In the genomic region with DNA sequence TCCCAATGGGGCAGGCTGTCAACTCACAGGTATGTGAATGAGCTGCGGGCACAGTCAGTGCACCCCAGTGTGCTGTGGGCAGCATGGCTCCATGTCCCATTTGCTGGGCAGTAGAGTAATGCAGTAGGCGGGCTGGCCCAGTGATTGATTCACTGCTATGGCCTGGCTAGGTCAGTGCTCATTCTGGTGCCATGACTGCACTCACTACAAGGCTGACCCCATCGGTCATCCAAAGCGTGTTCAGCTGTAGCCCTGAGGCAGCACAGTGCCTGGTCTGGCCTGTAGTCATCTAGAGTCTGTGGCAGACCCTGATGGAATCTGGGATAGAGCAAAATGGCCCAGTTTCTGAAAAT, we compare ENCODE assay signal across 3 cellular contexts.
TF ChIP-seq lines count a peak whose summit lies in the region.

No MANE protein-coding gene starts in this region.

TF ChIP-seq in HepG2, 621 proteins besides CTCF, POLR2A, EP300 and RAD21:
- no peak for TF ChIP-seq AKAP8 (CRISPR knock-in tag; IDR thresholded peaks at IDR 0.05)
- TF ChIP-seq, protein P1, sequence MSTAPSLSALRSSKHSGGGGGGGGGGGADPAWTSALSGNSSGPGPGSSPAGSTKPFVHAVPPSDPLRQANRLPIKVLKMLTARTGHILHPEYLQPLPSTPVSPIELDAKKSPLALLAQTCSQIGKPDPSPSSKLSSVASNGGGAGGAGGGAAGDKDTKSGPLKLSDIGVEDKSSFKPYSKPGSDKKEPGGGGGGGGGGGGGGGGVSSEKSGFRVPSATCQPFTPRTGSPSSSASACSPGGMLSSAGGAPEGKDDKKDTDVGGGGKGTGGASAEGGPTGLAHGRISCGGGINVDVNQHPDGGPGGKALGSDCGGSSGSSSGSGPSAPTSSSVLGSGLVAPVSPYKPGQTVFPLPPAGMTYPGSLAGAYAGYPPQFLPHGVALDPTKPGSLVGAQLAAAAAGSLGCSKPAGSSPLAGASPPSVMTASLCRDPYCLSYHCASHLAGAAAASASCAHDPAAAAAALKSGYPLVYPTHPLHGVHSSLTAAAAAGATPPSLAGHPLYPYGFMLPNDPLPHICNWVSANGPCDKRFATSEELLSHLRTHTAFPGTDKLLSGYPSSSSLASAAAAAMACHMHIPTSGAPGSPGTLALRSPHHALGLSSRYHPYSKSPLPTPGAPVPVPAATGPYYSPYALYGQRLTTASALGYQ (CRISPR knock-in tag; IDR thresholded peaks at IDR 0.05): no peak
- no peak for TF ChIP-seq ZNF12 (CRISPR knock-in tag; IDR thresholded peaks at IDR 0.05)
- TF ChIP-seq, protein P2, sequence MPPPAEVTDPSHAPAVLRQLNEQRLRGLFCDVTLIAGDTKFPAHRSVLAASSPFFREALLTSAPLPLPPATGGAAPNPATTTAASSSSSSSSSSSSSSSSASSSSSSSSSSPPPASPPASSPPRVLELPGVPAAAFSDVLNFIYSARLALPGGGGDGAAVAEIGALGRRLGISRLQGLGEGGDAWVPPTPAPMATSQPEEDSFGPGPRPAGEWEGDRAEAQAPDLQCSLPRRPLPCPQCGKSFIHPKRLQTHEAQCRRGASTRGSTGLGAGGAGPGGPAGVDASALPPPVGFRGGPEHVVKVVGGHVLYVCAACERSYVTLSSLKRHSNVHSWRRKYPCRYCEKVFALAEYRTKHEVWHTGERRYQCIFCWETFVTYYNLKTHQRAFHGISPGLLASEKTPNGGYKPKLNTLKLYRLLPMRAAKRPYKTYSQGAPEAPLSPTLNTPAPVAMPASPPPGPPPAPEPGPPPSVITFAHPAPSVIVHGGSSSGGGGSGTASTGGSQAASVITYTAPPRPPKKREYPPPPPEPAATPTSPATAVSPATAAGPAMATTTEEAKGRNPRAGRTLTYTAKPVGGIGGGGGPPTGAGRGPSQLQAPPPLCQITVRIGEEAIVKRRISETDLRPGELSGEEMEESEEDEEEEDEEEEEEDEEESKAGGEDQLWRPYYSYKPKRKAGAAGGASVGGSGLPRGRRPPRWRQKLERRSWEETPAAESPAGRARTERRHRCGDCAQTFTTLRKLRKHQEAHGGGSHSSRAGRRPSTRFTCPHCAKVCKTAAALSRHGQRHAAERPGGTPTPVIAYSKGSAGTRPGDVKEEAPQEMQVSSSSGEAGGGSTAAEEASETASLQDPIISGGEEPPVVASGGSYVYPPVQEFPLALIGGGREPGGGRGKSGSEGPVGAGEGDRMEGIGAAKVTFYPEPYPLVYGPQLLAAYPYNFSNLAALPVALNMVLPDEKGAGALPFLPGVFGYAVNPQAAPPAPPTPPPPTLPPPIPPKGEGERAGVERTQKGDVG (CRISPR knock-in tag; IDR thresholded peaks at IDR 0.05; ENCODE audit: borderline replicate concordance): no peak
- TF ChIP-seq NFIB (CRISPR knock-in tag; IDR thresholded peaks at IDR 0.05; ENCODE audit: borderline replicate concordance): no peak
- TF ChIP-seq, protein P3, sequence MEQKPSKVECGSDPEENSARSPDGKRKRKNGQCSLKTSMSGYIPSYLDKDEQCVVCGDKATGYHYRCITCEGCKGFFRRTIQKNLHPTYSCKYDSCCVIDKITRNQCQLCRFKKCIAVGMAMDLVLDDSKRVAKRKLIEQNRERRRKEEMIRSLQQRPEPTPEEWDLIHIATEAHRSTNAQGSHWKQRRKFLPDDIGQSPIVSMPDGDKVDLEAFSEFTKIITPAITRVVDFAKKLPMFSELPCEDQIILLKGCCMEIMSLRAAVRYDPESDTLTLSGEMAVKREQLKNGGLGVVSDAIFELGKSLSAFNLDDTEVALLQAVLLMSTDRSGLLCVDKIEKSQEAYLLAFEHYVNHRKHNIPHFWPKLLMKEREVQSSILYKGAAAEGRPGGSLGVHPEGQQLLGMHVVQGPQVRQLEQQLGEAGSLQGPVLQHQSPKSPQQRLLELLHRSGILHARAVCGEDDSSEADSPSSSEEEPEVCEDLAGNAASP (CRISPR knock-in tag; IDR thresholded peaks at IDR 0.05; ENCODE audit: borderline replicate concordance): no peak
- TF ChIP-seq YEATS2 (CRISPR knock-in tag; IDR thresholded peaks at IDR 0.05; ENCODE audit: borderline replicate concordance): no peak
- TF ChIP-seq, protein P4, sequence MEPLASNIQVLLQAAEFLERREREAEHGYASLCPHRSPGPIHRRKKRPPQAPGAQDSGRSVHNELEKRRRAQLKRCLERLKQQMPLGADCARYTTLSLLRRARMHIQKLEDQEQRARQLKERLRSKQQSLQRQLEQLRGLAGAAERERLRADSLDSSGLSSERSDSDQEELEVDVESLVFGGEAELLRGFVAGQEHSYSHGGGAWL (CRISPR knock-in tag; IDR thresholded peaks at IDR 0.05): no peak
TF ChIP-seq in HepG2: peak in this region for 0.

TF ChIP-seq in K562, 482 proteins besides CTCF, POLR2A, EP300 and RAD21:
- TF ChIP-seq, protein P5, sequence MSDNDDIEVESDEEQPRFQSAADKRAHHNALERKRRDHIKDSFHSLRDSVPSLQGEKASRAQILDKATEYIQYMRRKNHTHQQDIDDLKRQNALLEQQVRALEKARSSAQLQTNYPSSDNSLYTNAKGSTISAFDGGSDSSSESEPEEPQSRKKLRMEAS (CRISPR knock-in tag; IDR thresholded peaks at IDR 0.05): 0 out of 2 replicates have a peak, but pooled peaks have one; percentile 15
- TF ChIP-seq, protein P6, sequence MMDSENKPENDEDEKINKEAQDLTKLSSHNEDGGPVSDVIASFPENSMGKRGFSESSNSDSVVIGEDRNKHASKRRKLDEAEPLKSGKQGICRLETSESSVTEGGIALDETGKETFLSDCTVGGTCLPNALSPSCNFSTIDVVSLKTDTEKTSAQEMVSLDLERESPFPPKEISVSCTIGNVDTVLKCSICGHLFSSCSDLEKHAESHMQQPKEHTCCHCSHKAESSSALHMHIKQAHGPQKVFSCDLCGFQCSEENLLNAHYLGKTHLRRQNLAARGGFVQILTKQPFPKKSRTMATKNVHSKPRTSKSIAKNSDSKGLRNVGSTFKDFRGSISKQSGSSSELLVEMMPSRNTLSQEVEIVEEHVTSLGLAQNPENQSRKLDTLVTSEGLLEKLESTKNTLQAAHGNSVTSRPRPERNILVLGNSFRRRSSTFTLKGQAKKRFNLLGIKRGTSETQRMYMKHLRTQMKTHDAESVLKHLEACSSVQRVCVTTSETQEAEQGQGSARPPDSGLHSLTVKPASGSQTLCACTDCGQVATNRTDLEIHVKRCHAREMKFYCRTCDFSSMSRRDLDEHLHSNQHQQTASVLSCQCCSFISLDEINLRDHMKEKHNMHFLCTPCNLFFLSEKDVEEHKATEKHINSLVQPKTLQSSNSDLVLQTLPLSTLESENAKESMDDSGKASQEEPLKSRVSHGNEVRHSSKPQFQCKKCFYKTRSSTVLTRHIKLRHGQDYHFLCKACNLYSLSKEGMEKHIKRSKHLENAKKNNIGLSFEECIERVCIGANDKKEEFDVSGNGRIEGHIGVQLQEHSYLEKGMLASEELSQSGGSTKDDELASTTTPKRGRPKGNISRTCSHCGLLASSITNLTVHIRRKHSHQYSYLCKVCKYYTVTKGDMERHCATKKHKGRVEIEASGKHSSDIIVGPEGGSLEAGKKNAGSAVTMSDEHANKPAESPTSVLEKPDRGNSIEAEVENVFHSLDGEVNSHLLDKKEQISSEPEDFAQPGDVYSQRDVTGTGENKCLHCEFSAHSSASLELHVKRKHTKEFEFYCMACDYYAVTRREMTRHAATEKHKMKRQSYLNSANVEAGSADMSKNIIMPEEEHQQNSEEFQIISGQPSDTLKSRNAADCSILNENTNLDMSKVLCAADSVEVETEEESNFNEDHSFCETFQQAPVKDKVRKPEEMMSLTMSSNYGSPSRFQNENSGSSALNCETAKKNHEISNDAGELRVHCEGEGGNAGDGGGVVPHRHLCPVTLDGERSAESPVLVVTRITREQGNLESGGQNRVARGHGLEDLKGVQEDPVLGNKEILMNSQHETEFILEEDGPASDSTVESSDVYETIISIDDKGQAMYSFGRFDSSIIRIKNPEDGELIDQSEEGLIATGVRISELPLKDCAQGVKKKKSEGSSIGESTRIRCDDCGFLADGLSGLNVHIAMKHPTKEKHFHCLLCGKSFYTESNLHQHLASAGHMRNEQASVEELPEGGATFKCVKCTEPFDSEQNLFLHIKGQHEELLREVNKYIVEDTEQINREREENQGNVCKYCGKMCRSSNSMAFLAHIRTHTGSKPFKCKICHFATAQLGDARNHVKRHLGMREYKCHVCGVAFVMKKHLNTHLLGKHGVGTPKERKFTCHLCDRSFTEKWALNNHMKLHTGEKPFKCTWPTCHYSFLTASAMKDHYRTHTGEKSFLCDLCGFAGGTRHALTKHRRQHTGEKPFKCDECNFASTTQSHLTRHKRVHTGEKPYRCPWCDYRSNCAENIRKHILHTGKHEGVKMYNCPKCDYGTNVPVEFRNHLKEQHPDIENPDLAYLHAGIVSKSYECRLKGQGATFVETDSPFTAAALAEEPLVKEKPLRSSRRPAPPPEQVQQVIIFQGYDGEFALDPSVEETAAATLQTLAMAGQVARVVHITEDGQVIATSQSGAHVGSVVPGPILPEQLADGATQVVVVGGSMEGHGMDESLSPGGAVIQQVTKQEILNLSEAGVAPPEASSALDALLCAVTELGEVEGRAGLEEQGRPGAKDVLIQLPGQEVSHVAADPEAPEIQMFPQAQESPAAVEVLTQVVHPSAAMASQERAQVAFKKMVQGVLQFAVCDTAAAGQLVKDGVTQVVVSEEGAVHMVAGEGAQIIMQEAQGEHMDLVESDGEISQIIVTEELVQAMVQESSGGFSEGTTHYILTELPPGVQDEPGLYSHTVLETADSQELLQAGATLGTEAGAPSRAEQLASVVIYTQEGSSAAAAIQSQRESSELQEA (IDR thresholded peaks at IDR 0.05; ENCODE audit: low read depth): no peak
TF ChIP-seq in K562: peak in this region for 1.

TF ChIP-seq in SK-N-SH, 30 proteins besides CTCF, POLR2A, EP300 and RAD21:
- TF ChIP-seq FOXJ3 (CRISPR knock-in tag; IDR thresholded peaks at IDR 0.05) (no peak), RXRA (IDR thresholded peaks at IDR 0.05; ENCODE audit: borderline replicate concordance, low read depth) (no peak), ELF1 (IDR thresholded peaks at IDR 0.05) (no peak), TEAD4 (IDR thresholded peaks at IDR 0.05; ENCODE audit: borderline replicate concordance, insufficient read depth) (no peak)
- TF ChIP-seq, protein P7, sequence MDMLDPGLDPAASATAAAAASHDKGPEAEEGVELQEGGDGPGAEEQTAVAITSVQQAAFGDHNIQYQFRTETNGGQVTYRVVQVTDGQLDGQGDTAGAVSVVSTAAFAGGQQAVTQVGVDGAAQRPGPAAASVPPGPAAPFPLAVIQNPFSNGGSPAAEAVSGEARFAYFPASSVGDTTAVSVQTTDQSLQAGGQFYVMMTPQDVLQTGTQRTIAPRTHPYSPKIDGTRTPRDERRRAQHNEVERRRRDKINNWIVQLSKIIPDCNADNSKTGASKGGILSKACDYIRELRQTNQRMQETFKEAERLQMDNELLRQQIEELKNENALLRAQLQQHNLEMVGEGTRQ (IDR thresholded peaks at IDR 0.05; ENCODE audit: borderline replicate concordance, low read depth, low read length): no peak
- TF ChIP-seq, protein P8, sequence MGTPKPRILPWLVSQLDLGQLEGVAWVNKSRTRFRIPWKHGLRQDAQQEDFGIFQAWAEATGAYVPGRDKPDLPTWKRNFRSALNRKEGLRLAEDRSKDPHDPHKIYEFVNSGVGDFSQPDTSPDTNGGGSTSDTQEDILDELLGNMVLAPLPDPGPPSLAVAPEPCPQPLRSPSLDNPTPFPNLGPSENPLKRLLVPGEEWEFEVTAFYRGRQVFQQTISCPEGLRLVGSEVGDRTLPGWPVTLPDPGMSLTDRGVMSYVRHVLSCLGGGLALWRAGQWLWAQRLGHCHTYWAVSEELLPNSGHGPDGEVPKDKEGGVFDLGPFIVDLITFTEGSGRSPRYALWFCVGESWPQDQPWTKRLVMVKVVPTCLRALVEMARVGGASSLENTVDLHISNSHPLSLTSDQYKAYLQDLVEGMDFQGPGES (IDR thresholded peaks at IDR 0.05; ENCODE audit: low read depth, low read length): no peak
- TF ChIP-seq, protein P9, sequence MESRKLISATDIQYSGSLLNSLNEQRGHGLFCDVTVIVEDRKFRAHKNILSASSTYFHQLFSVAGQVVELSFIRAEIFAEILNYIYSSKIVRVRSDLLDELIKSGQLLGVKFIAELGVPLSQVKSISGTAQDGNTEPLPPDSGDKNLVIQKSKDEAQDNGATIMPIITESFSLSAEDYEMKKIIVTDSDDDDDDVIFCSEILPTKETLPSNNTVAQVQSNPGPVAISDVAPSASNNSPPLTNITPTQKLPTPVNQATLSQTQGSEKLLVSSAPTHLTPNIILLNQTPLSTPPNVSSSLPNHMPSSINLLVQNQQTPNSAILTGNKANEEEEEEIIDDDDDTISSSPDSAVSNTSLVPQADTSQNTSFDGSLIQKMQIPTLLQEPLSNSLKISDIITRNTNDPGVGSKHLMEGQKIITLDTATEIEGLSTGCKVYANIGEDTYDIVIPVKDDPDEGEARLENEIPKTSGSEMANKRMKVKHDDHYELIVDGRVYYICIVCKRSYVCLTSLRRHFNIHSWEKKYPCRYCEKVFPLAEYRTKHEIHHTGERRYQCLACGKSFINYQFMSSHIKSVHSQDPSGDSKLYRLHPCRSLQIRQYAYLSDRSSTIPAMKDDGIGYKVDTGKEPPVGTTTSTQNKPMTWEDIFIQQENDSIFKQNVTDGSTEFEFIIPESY (IDR thresholded peaks at IDR 0.05; ENCODE audit: borderline replicate concordance, low read depth): no peak
- TF ChIP-seq, protein P10, sequence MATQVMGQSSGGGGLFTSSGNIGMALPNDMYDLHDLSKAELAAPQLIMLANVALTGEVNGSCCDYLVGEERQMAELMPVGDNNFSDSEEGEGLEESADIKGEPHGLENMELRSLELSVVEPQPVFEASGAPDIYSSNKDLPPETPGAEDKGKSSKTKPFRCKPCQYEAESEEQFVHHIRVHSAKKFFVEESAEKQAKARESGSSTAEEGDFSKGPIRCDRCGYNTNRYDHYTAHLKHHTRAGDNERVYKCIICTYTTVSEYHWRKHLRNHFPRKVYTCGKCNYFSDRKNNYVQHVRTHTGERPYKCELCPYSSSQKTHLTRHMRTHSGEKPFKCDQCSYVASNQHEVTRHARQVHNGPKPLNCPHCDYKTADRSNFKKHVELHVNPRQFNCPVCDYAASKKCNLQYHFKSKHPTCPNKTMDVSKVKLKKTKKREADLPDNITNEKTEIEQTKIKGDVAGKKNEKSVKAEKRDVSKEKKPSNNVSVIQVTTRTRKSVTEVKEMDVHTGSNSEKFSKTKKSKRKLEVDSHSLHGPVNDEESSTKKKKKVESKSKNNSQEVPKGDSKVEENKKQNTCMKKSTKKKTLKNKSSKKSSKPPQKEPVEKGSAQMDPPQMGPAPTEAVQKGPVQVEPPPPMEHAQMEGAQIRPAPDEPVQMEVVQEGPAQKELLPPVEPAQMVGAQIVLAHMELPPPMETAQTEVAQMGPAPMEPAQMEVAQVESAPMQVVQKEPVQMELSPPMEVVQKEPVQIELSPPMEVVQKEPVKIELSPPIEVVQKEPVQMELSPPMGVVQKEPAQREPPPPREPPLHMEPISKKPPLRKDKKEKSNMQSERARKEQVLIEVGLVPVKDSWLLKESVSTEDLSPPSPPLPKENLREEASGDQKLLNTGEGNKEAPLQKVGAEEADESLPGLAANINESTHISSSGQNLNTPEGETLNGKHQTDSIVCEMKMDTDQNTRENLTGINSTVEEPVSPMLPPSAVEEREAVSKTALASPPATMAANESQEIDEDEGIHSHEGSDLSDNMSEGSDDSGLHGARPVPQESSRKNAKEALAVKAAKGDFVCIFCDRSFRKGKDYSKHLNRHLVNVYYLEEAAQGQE (IDR thresholded peaks at IDR 0.05; ENCODE audit: low read depth, low read length): no peak
